Comparison of ENCODE assay signal across 20 cellular contexts in the genomic region with DNA sequence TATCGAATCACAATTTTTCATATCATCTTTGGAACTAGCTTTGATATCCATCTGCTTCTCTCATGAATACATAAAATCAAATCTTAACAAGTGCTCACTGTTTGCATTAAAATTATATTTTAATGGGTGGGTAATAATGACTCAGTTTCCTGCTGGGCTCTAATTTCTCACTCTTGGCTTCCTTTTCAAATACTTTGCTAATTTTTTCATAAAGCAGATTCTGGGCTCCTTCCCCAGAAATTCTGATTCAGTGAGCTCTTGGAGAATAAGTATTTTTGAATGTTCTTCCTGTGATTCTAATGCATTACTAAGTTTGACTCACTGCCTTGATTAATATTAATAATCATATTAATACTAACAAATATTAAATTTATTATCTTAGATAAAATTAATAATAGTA. TPM values are rescaled to one million over a fixed set of nuclear protein-coding genes. Genes with fewer than 3 reads are reported as not detected.
"Had no signal": no experiment of that assay in that cellular context is flagged by ENCODE, and none has a peak within 500 bp of the region (broad histone marks: within the 10 kb centered on the region; RNA-seq: fewer than 3 reads in every experiment).

No MANE protein-coding gene starts in this region.

- FAIRE-seq: colon had no signal

- H3K79me2 ChIP-seq: hepatocyte had no signal

- H2AFZ ChIP-seq: hepatocyte had no signal

- H3K4me2 ChIP-seq: hepatocyte had no signal

- H3K27ac ChIP-seq: esophagus squamous epithelium, hepatocyte, left ventricle myocardium inferior, upper lobe of left lung had no signal

- H3K4me3 ChIP-seq: esophagus squamous epithelium, hepatocyte, left ventricle myocardium inferior, upper lobe of left lung had no signal

- H3K27me3 ChIP-seq: esophagus squamous epithelium, hepatocyte, upper lobe of left lung had no signal

- DNase-seq: activated B cell treated with CpG ODN at 0.5 μM for 24 hours; activated CD4-positive, alpha-beta T cell treated with anti-CD3 and anti-CD28 coated beads for 36 hours; activated CD4-positive, alpha-beta T cell treated with anti-CD3 and anti-CD28 coated beads, Interleukin-2, amount 50 U/mL, for 48 hours; activated naive CD4-positive, alpha-beta T cell treated with anti-CD3 and anti-CD28 coated beads for 36 hours; activated T-cell treated with anti-CD3 and anti-CD28 coated beads, Interleukin-2, amount 50 U/mL, for 48 hours; central memory CD4-positive, alpha-beta T cell; esophagus squamous epithelium; foreskin melanocyte; glutamatergic neuron; immature natural killer cell; left ventricle myocardium inferior; naive thymus-derived CD4-positive, alpha-beta T cell; stimulated activated CD4-positive, alpha-beta T cell treated with anti-CD3 and anti-CD28 coated beads, Interleukin-2, amount 100 ng/mL, for 48 hours; stimulated activated CD8-positive, alpha-beta memory T cell treated with anti-CD3 and anti-CD28 coated beads, Interleukin-4, amount 100 ng/mL, for 48 hours; stimulated activated naive B cell treated with anti-CD40 and anti-IgM and Interleukin-4, amounts not matched to agents 10 μg/mL and 1 μg/mL and 100 μg/mL, for 72 hours; SW 1271; T-helper 17 cell; upper lobe of left lung had no signal

- H3K36me3 ChIP-seq: esophagus squamous epithelium, left ventricle myocardium inferior, upper lobe of left lung had no signal

- H3K9me3 ChIP-seq: esophagus squamous epithelium, upper lobe of left lung had no signal

RNA-seq across cellular contexts. Expression of a gene that starts 49.1 kb away (rescaled TPM):
- total RNA-seq: activated B cell treated with CpG ODN at 0.5 μM for 24 hours, esophagus squamous epithelium, T-helper 17 cell had no signal
